ENCODE assay signal across 7 cellular contexts in genomic region chr7:4791738-4792536, GRCh38. TPM values are rescaled to one million over a fixed set of nuclear protein-coding genes. Genes with fewer than 3 reads are reported as not detected.
A peak's percentile ranks its signal among the peaks of the same experiment; 100 is the strongest.
DNase-seq lines count a peak whose midpoint lies in the region; FAIRE-seq and TF ChIP-seq lines count a peak whose summit lies in the region.

No MANE protein-coding gene starts in this region.

- H3K27ac ChIP-seq in GM23248 (no peak overlapping the region), iPS-18a (ENCODE audit: low read length) (no peak overlapping the region), small intestine (ENCODE audit: low read depth in 1 of 2, low read length in 1 of 2) (peak overlapping the region in 1 of 2 donors; percentile 23)

- H2AFZ ChIP-seq in GM23248, result no peak overlapping the region

- no peak for FAIRE-seq in small intestine (lab: Jason Lieb, UNC)

- H3K4me2 ChIP-seq in GM23248 (ENCODE audit: unreplicated experiment), result no peak overlapping the region

- in situ Hi-C loops in GM23248 (cut with MboI) (loop anchor here (10.0 kb wide), 1 partner anchor 293 kb away; no protein-coding TSS in a partner anchor), astrocyte of the spinal cord (cut with HindIII; ENCODE audit: low sequenced_read_pairs) (no loop called here)

- 38 to 52% methylated on average over 30 to 50 of the region's 50 CpGs for WGBS in GM23248 (ENCODE audit: low coverage in 1 of 2, low lambda C conversion rate in 2 of 2, missing lambda C conversion rate in 2 of 2), 2 experiments
- WGBS in small intestine, 3 donors, result 43 to 65% (median 53%) methylated on average over 38 to 50 of the region's 50 CpGs

- H4K20me1 ChIP-seq in GM23248 (ENCODE audit: insufficient read depth), result no peaks in the 10 kb centered on the region

- DNase-seq in GM23248, result peak; percentile 88
- peak; percentile 13 for DNase-seq in UCSD-AML1 (lab: John Stamatoyannopoulos, UW; ENCODE audit: unreplicated experiment)
- peak; percentile 56 for DNase-seq in astrocyte of the spinal cord (ENCODE audit: low read depth, low spot score)
- peak; percentile 54 for DNase-seq in small intestine
- DNase-seq in HCEC 1CT, result no peak
- DNase-seq in NK-92 (lab: John Stamatoyannopoulos, UW; ENCODE audit: unreplicated experiment), result no peak

- H3K27me3 ChIP-seq in GM23248 (replicated peaks; ENCODE audit: insufficient read depth) (no peaks in the 10 kb centered on the region), iPS-18a (ENCODE audit: control insufficient read depth, insufficient read depth, low read length) (no peaks in the 10 kb centered on the region), small intestine (ENCODE audit: control insufficient read depth in 2 of 2, insufficient read depth in 2 of 2, low read length in 2 of 2) (no peaks in the 10 kb centered on the region)

- H3K9me3 ChIP-seq in GM23248 (ENCODE audit: low read depth), result no peaks in the 10 kb centered on the region
- H3K9me3 ChIP-seq in iPS-18a (ENCODE audit: control insufficient read depth, low read depth, low read length), result no peaks in the 10 kb centered on the region
- H3K9me3 ChIP-seq in small intestine (ENCODE audit: control insufficient read depth, low read depth), result no peaks in the 10 kb centered on the region

- no peaks in the 10 kb centered on the region for H3K79me2 ChIP-seq in GM23248 (ENCODE audit: insufficient read depth)

- H3K4me3 ChIP-seq in GM23248 (no peak overlapping the region), astrocyte of the spinal cord (ENCODE audit: low read depth, low read length) (peak overlapping the region; percentile 26), iPS-18a (ENCODE audit: low read length) (peak overlapping the region; percentile 53), small intestine (ENCODE audit: low read depth in 1 of 2, low read length in 2 of 2) (peak overlapping the region in 1 of 2 donors; percentile 40)

- H3K4me1 ChIP-seq in GM23248 (ENCODE audit: insufficient read depth), result no peaks in the 10 kb centered on the region
- H3K4me1 ChIP-seq in iPS-18a (ENCODE audit: control insufficient read depth, low read depth, low read length), result no peaks in the 10 kb centered on the region
- no peaks in the 10 kb centered on the region for H3K4me1 ChIP-seq in small intestine (ENCODE audit: control insufficient read depth in 2 of 2, insufficient read depth in 1 of 2, low read depth in 1 of 2, low read length in 1 of 2)

- H3K9ac ChIP-seq in GM23248 (no peak overlapping the region), iPS-18a (ENCODE audit: low read length) (no peak overlapping the region)

- H3K36me3 ChIP-seq in GM23248 (ENCODE audit: low read depth) (no peaks in the 10 kb centered on the region), iPS-18a (ENCODE audit: control insufficient read depth, low read depth, low read length) (peaks cover 4% of the 10 kb centered on the region), small intestine (ENCODE audit: control insufficient read depth in 2 of 2, insufficient read depth in 2 of 2, low read length in 2 of 2) (peaks cover 12 to 17% of the 10 kb centered on the region in 2 donors)

- H3K9me2 ChIP-seq in GM23248 (ENCODE audit: insufficient read depth), result no peaks in the 10 kb centered on the region

- TF ChIP-seq CTCF in astrocyte of the spinal cord (IDR thresholded peaks at IDR 0.05; ENCODE audit: low read depth, low read length), result peak; percentile 69

- no peaks in the 10 kb centered on the region for H3F3A ChIP-seq in GM23248 (ENCODE audit: insufficient read depth)

RNA-seq across cellular contexts. Expression of gene AP5Z1, which starts 16.5 kb away (rescaled TPM):
- 44.5 and 48.7 TPM in 2 replicates for total RNA-seq in GM23248 (2014; rRNA removed; shearing (Covaris generic))
- polyA plus RNA-seq in GM23248 (2016; fragmentation: Nextera tagmentation; extraction: Ambion mirVana), result 31.1 and 31.2 TPM in 2 replicates
- 100 to 1,000 TPM in 1 of 3 donors, 10 to 100 TPM in 2; 42.3 to 116 (median 86.1) TPM for polyA plus RNA-seq in small intestine

Comparison
In these comparisons a context has a peak if more than half of its experiments do, and no peak if none do; other contexts are left out.
1. DNase-seq: peak in GM23248 (single experiment), UCSD-AML1 (single experiment), astrocyte of the spinal cord (single experiment) and small intestine (single experiment); none in HCEC 1CT (single experiment) and NK-92 (single experiment).